11 cellular contexts compared by ENCODE assay signal in genomic region chr14:21026251-21026987, GRCh38. TPM values are rescaled to one million over a fixed set of nuclear protein-coding genes. Genes with fewer than 3 reads are reported as not detected.
DNase-seq lines count a peak whose midpoint lies in the region; ATAC-seq and TF ChIP-seq lines count a peak whose summit lies in the region.
"Had no signal": no experiment of that assay in that cellular context is flagged by ENCODE, and none has a peak within 500 bp of the region (broad histone marks: within the 10 kb centered on the region; RNA-seq: fewer than 3 reads in every experiment).

No MANE protein-coding gene starts in this region.

- H3K27ac Mint-ChIP-seq in activated naive CD8-positive, alpha-beta T cell treated with anti-CD3 and anti-CD28 coated beads, Interleukin-2, amount 10 ng/mL, durations not matched to agents 7 days and 5 days: no peak overlapping the region
- H3K27ac Mint-ChIP-seq in activated naive CD8-positive, alpha-beta T cell treated with anti-CD3 and anti-CD28 coated beads, Interleukin-2, amount 50 U/mL, for 24 hours: no peak overlapping the region
- H3K27ac Mint-ChIP-seq in neural crest cell (ENCODE audit: unreplicated experiment) (no peak overlapping the region), type B pancreatic cell (peak overlapping the region; percentile 61)

- TF ChIP-seq CTCF in neural crest cell (conservative IDR thresholded peaks at IDR 0.05): no peak
- TF ChIP-seq CTCF in type B pancreatic cell (conservative IDR thresholded peaks at IDR 0.05): no peak

- POLR2A ChIA-PET in activated naive CD8-positive, alpha-beta T cell treated with anti-CD3 and anti-CD28 coated beads, Interleukin-2, amount 10 ng/mL, durations not matched to agents 7 days and 5 days (lab: Charles Lee): no interaction called here

- peaks cover 26% of the 10 kb centered on the region for H3K27me3 Mint-ChIP-seq in activated naive CD8-positive, alpha-beta T cell treated with anti-CD3 and anti-CD28 coated beads, Interleukin-2, amount 10 ng/mL, durations not matched to agents 7 days and 5 days
- peaks cover 8% of the 10 kb centered on the region for H3K27me3 Mint-ChIP-seq in activated naive CD8-positive, alpha-beta T cell treated with anti-CD3 and anti-CD28 coated beads, Interleukin-2, amount 50 U/mL, for 24 hours
- H3K27me3 Mint-ChIP-seq in neural crest cell (ENCODE audit: low read depth): peaks cover 43% of the 10 kb centered on the region
- peaks cover 8% of the 10 kb centered on the region for H3K27me3 Mint-ChIP-seq in type B pancreatic cell

- intact Hi-C loops in left ventricle myocardium superior (cut with micrococcal nuclease): no loop called here

- no peak for DNase-seq in activated naive CD8-positive, alpha-beta T cell treated with anti-CD3 and anti-CD28 coated beads, Interleukin-2, amount 10 ng/mL, durations not matched to agents 7 days and 5 days
- no peak for DNase-seq in activated naive CD8-positive, alpha-beta T cell treated with anti-CD3 and anti-CD28 coated beads, Interleukin-2, amount 50 U/mL, for 24 hours
- DNase-seq in left ventricle myocardium superior (peak; percentile 43), neural crest cell (ENCODE audit: low read depth, low spot score) (no peak), type B pancreatic cell (ENCODE audit: extremely low spot score, unreplicated experiment) (no peak), NCI-H510A treated with DMSO at 0.1 percent for 48 hours (lab: John Stamatoyannopoulos, UW) (no peak), SHP77 treated with DMSO at 0.1 percent for 48 hours (lab: John Stamatoyannopoulos, UW) (no peak), NCI-H1694 treated with DMSO at 0.1 percent for 48 hours (lab: John Stamatoyannopoulos, UW) (no peak)
- DNase-seq: activated CD4-positive, alpha-beta T cell treated with anti-CD3 and anti-CD28 coated beads for 4 hours; NCI-H1105 treated with DMSO at 0.1 percent for 48 hours had no signal

- no peaks in the 10 kb centered on the region for H3K36me3 Mint-ChIP-seq in activated naive CD8-positive, alpha-beta T cell treated with anti-CD3 and anti-CD28 coated beads, Interleukin-2, amount 10 ng/mL, durations not matched to agents 7 days and 5 days
- H3K36me3 Mint-ChIP-seq in activated naive CD8-positive, alpha-beta T cell treated with anti-CD3 and anti-CD28 coated beads, Interleukin-2, amount 50 U/mL, for 24 hours (ENCODE audit: low read depth): no peaks in the 10 kb centered on the region
- no peaks in the 10 kb centered on the region for H3K36me3 Mint-ChIP-seq in neural crest cell (ENCODE audit: low read depth)
- H3K36me3 Mint-ChIP-seq in type B pancreatic cell: peaks cover 4% of the 10 kb centered on the region

- H3K9me3 Mint-ChIP-seq in activated naive CD8-positive, alpha-beta T cell treated with anti-CD3 and anti-CD28 coated beads, Interleukin-2, amount 10 ng/mL, durations not matched to agents 7 days and 5 days: no peaks in the 10 kb centered on the region
- no peaks in the 10 kb centered on the region for H3K9me3 Mint-ChIP-seq in activated naive CD8-positive, alpha-beta T cell treated with anti-CD3 and anti-CD28 coated beads, Interleukin-2, amount 50 U/mL, for 24 hours
- H3K9me3 Mint-ChIP-seq in neural crest cell: no peaks in the 10 kb centered on the region
- H3K9me3 Mint-ChIP-seq in type B pancreatic cell: no peaks in the 10 kb centered on the region

- peak overlapping the region; percentile 28 for H3K4me3 Mint-ChIP-seq in activated naive CD8-positive, alpha-beta T cell treated with anti-CD3 and anti-CD28 coated beads, Interleukin-2, amount 10 ng/mL, durations not matched to agents 7 days and 5 days
- H3K4me3 Mint-ChIP-seq in activated naive CD8-positive, alpha-beta T cell treated with anti-CD3 and anti-CD28 coated beads, Interleukin-2, amount 50 U/mL, for 24 hours: no peak overlapping the region
- H3K4me3 Mint-ChIP-seq in neural crest cell (peak overlapping the region; percentile 91), type B pancreatic cell (peak overlapping the region; percentile 91)

- peaks cover 10% of the 10 kb centered on the region for H3K4me1 Mint-ChIP-seq in activated naive CD8-positive, alpha-beta T cell treated with anti-CD3 and anti-CD28 coated beads, Interleukin-2, amount 10 ng/mL, durations not matched to agents 7 days and 5 days
- H3K4me1 Mint-ChIP-seq in activated naive CD8-positive, alpha-beta T cell treated with anti-CD3 and anti-CD28 coated beads, Interleukin-2, amount 50 U/mL, for 24 hours: peaks cover 11% of the 10 kb centered on the region
- H3K4me1 Mint-ChIP-seq in neural crest cell: peaks cover 19% of the 10 kb centered on the region
- peaks cover 21% of the 10 kb centered on the region for H3K4me1 Mint-ChIP-seq in type B pancreatic cell (ENCODE audit: unreplicated experiment)

- no peak for ATAC-seq in activated naive CD8-positive, alpha-beta T cell treated with anti-CD3 and anti-CD28 coated beads, Interleukin-2, amount 10 ng/mL, durations not matched to agents 7 days and 5 days (ENCODE audit: low read depth)
- no peak for ATAC-seq in activated naive CD8-positive, alpha-beta T cell treated with anti-CD3 and anti-CD28 coated beads, Interleukin-2, amount 50 U/mL, for 24 hours
- ATAC-seq in left ventricle myocardium superior: no peak

RNA-seq across cellular contexts. Expression of gene NDRG2, which starts 1.6 kb away (rescaled TPM):
- total RNA-seq in activated naive CD8-positive, alpha-beta T cell treated with anti-CD3 and anti-CD28 coated beads, Interleukin-2, amount 10 ng/mL, durations not matched to agents 7 days and 5 days: 10 to 100 TPM; 15.9 to 17.1 TPM
- total RNA-seq in left ventricle myocardium superior (315 TPM), neural crest cell (13.7 and 17.4 TPM in 2 replicates), type B pancreatic cell (ENCODE audit: low replicate concordance) (150 and 214 TPM in 2 replicates)

RNA-seq across cellular contexts. Expression of gene TPPP2, which starts 3.6 kb away (rescaled TPM):
- total RNA-seq in activated naive CD8-positive, alpha-beta T cell treated with anti-CD3 and anti-CD28 coated beads, Interleukin-2, amount 10 ng/mL, durations not matched to agents 7 days and 5 days: not detected
- 1.2 TPM for total RNA-seq in left ventricle myocardium superior
- not detected in 2 replicates for total RNA-seq in neural crest cell
- total RNA-seq in type B pancreatic cell (ENCODE audit: low replicate concordance): not detected in 2 replicates
- total RNA-seq: bronchial epithelial cell had no signal

RNA-seq across cellular contexts. Expression of gene RNASE13, which starts 8.2 kb away (rescaled TPM):
- not detected for total RNA-seq in activated naive CD8-positive, alpha-beta T cell treated with anti-CD3 and anti-CD28 coated beads, Interleukin-2, amount 10 ng/mL, durations not matched to agents 7 days and 5 days
- total RNA-seq in left ventricle myocardium superior (not detected), neural crest cell (not detected in 2 replicates), type B pancreatic cell (ENCODE audit: low replicate concordance) (not detected in 2 replicates)
- total RNA-seq: bronchial epithelial cell had no signal

RNA-seq across cellular contexts. Expression of gene RNASE7, which starts 15.7 kb away (rescaled TPM):
- not detected for total RNA-seq in activated naive CD8-positive, alpha-beta T cell treated with anti-CD3 and anti-CD28 coated beads, Interleukin-2, amount 10 ng/mL, durations not matched to agents 7 days and 5 days
- total RNA-seq in left ventricle myocardium superior (not detected), neural crest cell (not detected in 2 replicates), type B pancreatic cell (ENCODE audit: low replicate concordance) (0.55 TPM in 1 of 2 replicates, not detected in the other)

RNA-seq across cellular contexts. Expression of gene SLC39A2, which starts 27.3 kb away (rescaled TPM):
- total RNA-seq in activated naive CD8-positive, alpha-beta T cell treated with anti-CD3 and anti-CD28 coated beads, Interleukin-2, amount 10 ng/mL, durations not matched to agents 7 days and 5 days: under 1 TPM in 1 of 2 experiments, not detected in 1; 0.25 TPM
- total RNA-seq in left ventricle myocardium superior: not detected
- total RNA-seq in neural crest cell: 0.36 and 0.37 TPM in 2 replicates
- 4.5 and 14.2 TPM in 2 replicates for total RNA-seq in type B pancreatic cell (ENCODE audit: low replicate concordance)
